Comparison of ENCODE assay signal across 9 cellular contexts in the genomic region with DNA sequence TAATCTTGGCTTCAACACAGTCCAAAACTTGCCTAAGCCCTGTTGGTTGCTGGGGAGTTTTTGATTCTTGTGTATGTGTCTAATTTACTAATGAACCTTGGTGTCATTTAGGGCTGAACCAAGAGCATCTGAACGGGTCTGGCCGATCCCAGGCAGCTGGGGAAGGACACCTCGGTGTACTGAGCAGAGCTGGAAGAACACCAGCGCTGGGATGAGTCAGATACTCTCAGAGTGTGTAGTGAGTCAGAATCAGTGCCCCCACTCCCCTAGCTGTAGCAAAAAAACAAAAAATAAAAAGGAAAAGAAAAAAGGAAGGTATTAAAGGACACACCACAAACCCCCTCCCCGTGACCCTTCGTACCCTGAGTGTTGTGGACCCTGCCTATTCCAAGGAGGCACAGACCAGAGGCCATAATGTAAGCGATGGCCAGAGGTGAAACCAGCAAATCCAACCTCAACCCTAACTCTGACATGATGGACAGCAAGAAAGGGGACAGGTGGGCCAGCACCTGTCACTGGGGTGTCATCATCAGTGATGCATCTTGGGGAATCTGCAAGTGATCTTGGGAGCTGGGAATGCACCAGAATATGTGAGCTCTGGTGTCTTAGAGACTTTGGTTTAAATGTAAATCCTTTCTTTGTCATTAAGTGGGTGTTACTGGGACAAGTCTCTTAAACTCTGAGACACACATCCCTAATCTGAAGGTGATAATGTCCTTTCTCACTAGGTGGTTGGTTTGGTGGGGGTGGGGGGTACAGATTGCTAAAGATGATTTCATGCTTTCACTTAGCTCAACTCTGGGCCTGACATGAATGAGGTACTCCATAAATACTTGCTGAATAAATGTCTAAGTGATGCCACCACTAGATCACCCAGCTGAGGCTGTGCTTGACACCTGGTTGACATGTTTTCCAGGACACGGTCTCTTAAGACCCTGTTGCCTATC. TPM values are rescaled to one million over a fixed set of nuclear protein-coding genes. Genes with fewer than 3 reads are reported as not detected.
A peak's percentile ranks its signal among the peaks of the same experiment; 100 is the strongest.
DNase-seq lines count a peak whose midpoint lies in the region; ATAC-seq, FAIRE-seq and TF ChIP-seq lines count a peak whose summit lies in the region.
"Had no signal": no experiment of that assay in that cellular context is flagged by ENCODE, and none has a peak within 500 bp of the region (broad histone marks: within the 10 kb centered on the region; RNA-seq: fewer than 3 reads in every experiment).

No MANE protein-coding gene starts in this region.

- H3K27ac ChIP-seq in body of pancreas = no peak overlapping the region

- ATAC-seq in body of pancreas = peak; percentile 35
- no peak for ATAC-seq in HG02798 (IDR thresholded peaks at IDR 0.05; ENCODE audit: poor library complexity, unreplicated experiment)

- H3K4me3 ChIP-seq in body of pancreas (no peak overlapping the region), lower leg skin (ENCODE audit: low read depth, poor library complexity, severe bottlenecking) (no peak overlapping the region)

- H3K36me3 ChIP-seq in body of pancreas (replicated peaks in 1 of 2; ENCODE audit: insufficient read depth in 1 of 2, low read depth in 2 of 2) = no peaks in the 10 kb centered on the region

- no peaks in the 10 kb centered on the region for H3K27me3 ChIP-seq in body of pancreas

- intact Hi-C loops in body of pancreas (cut with DNase I) = no loop called here
- intact Hi-C loops in lower leg skin (cut with DNase I; ENCODE audit: low total_unique reads) = no loop called here

- H3K9me3 ChIP-seq in body of pancreas = no peaks in the 10 kb centered on the region

- DNase-seq in activated T-cell treated with anti-CD3 and anti-CD28 coated beads for 24 hours (ENCODE audit: low read depth) (peak; percentile 4), activated T-cell treated with anti-CD3 and anti-CD28 coated beads for 4 hours (no peak), body of pancreas (peak in 3 of 4 donors; percentile 26 to 59 (median 49)), lower leg skin (ENCODE audit: low spot score in 2 of 2) (peak; percentile 75 to 93), urothelium cell line (ENCODE audit: low spot score) (peak; percentile 94), GM10266 (ENCODE audit: extremely low spot score) (no peak), NCI-H187 treated with DMSO at 0.1 percent for 48 hours (lab: John Stamatoyannopoulos, UW) (no peak)
- DNase-seq: DND-41 had no signal

- no peak for TF ChIP-seq POLR2A in body of pancreas (IDR thresholded peaks at IDR 0.05)
- no peak for TF ChIP-seq POLR2A in lower leg skin (IDR thresholded peaks at IDR 0.05)

- H3K4me1 ChIP-seq in body of pancreas = no peaks in the 10 kb centered on the region

- no peak for TF ChIP-seq CTCF in body of pancreas (IDR thresholded peaks at IDR 0.05)
- TF ChIP-seq CTCF in lower leg skin (IDR thresholded peaks at IDR 0.05) = no peak
- no peak for TF ChIP-seq CTCF in GM10266 (IDR thresholded peaks at IDR 0.05; ENCODE audit: control insufficient read depth, insufficient read depth, low read depth, missing control alignments)

- peak; percentile 46 for FAIRE-seq in urothelium cell line (lab: Jason Lieb, UNC)

- 61 to 69% methylated on average over 8 of the region's 8 CpGs for WGBS in body of pancreas, 2 donors
- 37 to 48% methylated on average over 8 of the region's 8 CpGs for WGBS in lower leg skin, 2 donors

RNA-seq across cellular contexts. Expression of gene NCOA1, which starts 34.2 kb away (rescaled TPM):
- 10 to 100 TPM; 22.1 to 38.7 TPM for total RNA-seq in body of pancreas
- 10 to 100 TPM; 37.9 to 50.1 (median 45.0) TPM for total RNA-seq in lower leg skin

Comparison
In these comparisons a context has a peak if more than half of its experiments do, and no peak if none do; other contexts are left out.
1. DNase-seq: peak in activated T-cell treated with anti-CD3 and anti-CD28 coated beads for 24 hours (single experiment), body of pancreas (3 of 4), lower leg skin (2 of 2) and urothelium cell line (single experiment); none in activated T-cell treated with anti-CD3 and anti-CD28 coated beads for 4 hours (single experiment), GM10266 (single experiment) and NCI-H187 treated with DMSO at 0.1 percent for 48 hours (single experiment).